ENCODE assay signal across 8 cellular contexts in genomic region chr11:64447717-64448598, GRCh38.
DNase-seq lines count a peak whose midpoint lies in the region; ATAC-seq, FAIRE-seq and TF ChIP-seq lines count a peak whose summit lies in the region.

No MANE protein-coding gene starts in this region.

- 16 to 21% (median 18%) methylated on average over 18 of the region's 18 CpGs for WGBS in psoas muscle, 3 donors

- no peaks in the 10 kb centered on the region for H3K9me3 ChIP-seq in psoas muscle
- H3K9me3 ChIP-seq in effector memory CD4-positive, alpha-beta T cell (ENCODE audit: control insufficient read depth, low read length): no peaks in the 10 kb centered on the region

- H3K4me3 ChIP-seq in psoas muscle: peak overlapping the region; percentile 57
- H3K4me3 ChIP-seq in effector memory CD4-positive, alpha-beta T cell (ENCODE audit: insufficient read depth, low read depth, low read length, poor library complexity, severe bottlenecking): no peak overlapping the region

- ATAC-seq in Right ventricle myocardium inferior (peak; percentile 66), psoas muscle (peak; percentile 41 to 74 (median 58)), HG02623 (IDR thresholded peaks at IDR 0.05; ENCODE audit: unreplicated experiment) (no peak)

- no peak for FAIRE-seq in D721Med (lab: Jason Lieb, UNC)

- H3K36me3 ChIP-seq in psoas muscle (ENCODE audit: insufficient read depth in 1 of 2, low read depth in 1 of 2): no peaks in the 10 kb centered on the region
- H3K36me3 ChIP-seq in effector memory CD4-positive, alpha-beta T cell (ENCODE audit: control insufficient read depth, insufficient read depth, low read length): no peaks in the 10 kb centered on the region

- peak overlapping the region; percentile 65 for H3K27ac ChIP-seq in psoas muscle
- H3K27ac ChIP-seq in effector memory CD4-positive, alpha-beta T cell (ENCODE audit: insufficient read depth, low read length, poor library complexity, severe bottlenecking): no peak overlapping the region

- peaks cover 17% of the 10 kb centered on the region for H3K4me1 ChIP-seq in psoas muscle
- peaks cover 13% of the 10 kb centered on the region for H3K4me1 ChIP-seq in effector memory CD4-positive, alpha-beta T cell (ENCODE audit: control insufficient read depth, insufficient read depth, low read length, poor library complexity, severe bottlenecking)

- H3K27me3 ChIP-seq in psoas muscle (ENCODE audit: insufficient read depth in 3 of 3, low read length in 2 of 3): peaks cover 0 to 7% (median 0%) of the 10 kb centered on the region in 3 donors
- H3K27me3 ChIP-seq in effector memory CD4-positive, alpha-beta T cell (replicated peaks; ENCODE audit: control insufficient read depth, insufficient read depth, low read length, poor library complexity, severe bottlenecking): peaks cover 8% of the 10 kb centered on the region

- intact Hi-C loops in Right ventricle myocardium inferior (cut with DNase I) (loop anchor here (10.0 kb wide), 1 partner anchor 277 kb away; the partner anchor contains the start of gene NRXN2), psoas muscle (cut with DNase I) (loop anchor here (2.0 to 10.0 kb wide), 2 partner anchors 205 to 277 kb away; partner anchors contain the start of gene NRXN2 (in 1 of the 2))

- TF ChIP-seq CTCF in GM20000 (IDR thresholded peaks at IDR 0.05; ENCODE audit: extremely low read depth, missing control alignments) (no peak), psoas muscle (IDR thresholded peaks at IDR 0.05) (no peak), D721Med (IDR thresholded peaks at IDR 0.05; ENCODE audit: insufficient read depth, missing control alignments) (no peak)

- DNase-seq in AML-193 (lab: John Stamatoyannopoulos, UW) (peak; percentile 18 to 23), GM20000 (ENCODE audit: low spot score) (peak; percentile 36), SIG-M5 treated with dmso at 0.1 percent for 504 hours (lab: John Stamatoyannopoulos, UW; ENCODE audit: unreplicated experiment) (peak; percentile 97), Right ventricle myocardium inferior (ENCODE audit: missing footprints) (peak; percentile 74), psoas muscle (peak; percentile 31 to 64), D721Med (ENCODE audit: insufficient read length, low spot score) (no peak)
- DNase-seq in effector memory CD4-positive, alpha-beta T cell: no peak

Comparison
In these comparisons a context has a peak if more than half of its experiments do, and no peak if none do; other contexts are left out.
1. DNase-seq: peak in AML-193 (2 of 2), GM20000 (single experiment), SIG-M5 treated with dmso at 0.1 percent for 504 hours (single experiment), Right ventricle myocardium inferior (single experiment) and psoas muscle (2 of 2); none in D721Med (single experiment) and effector memory CD4-positive, alpha-beta T cell (0 of 3).